1 cellular context compared by ENCODE assay signal in genomic region chr6:82380566-82381185, GRCh38.
TF ChIP-seq lines count a peak whose summit lies in the region.

No MANE protein-coding gene starts in this region.

TF ChIP-seq in H1, 55 proteins besides CTCF, POLR2A, EP300 and RAD21 (continued from another document):
- TF ChIP-seq PHF8 (conservative IDR thresholded peaks at IDR 0.05; ENCODE audit: low read depth, low read length), result no peak
- TF ChIP-seq RBBP5 (IDR thresholded peaks at IDR 0.05; ENCODE audit: borderline replicate concordance, low read depth, low read length), result no peak
- no peak for TF ChIP-seq RXRA (IDR thresholded peaks at IDR 0.05; ENCODE audit: insufficient read depth, low read depth, low read length)
- no peak for TF ChIP-seq BACH1 (IDR thresholded peaks at IDR 0.05; ENCODE audit: low read length)
- TF ChIP-seq TBP (IDR thresholded peaks at IDR 0.05; ENCODE audit: low read depth, low read length), result no peak
TF ChIP-seq in H1: peak in this region for 0.
